Comparison of ENCODE assay signal across 10 cellular contexts in the genomic region with DNA sequence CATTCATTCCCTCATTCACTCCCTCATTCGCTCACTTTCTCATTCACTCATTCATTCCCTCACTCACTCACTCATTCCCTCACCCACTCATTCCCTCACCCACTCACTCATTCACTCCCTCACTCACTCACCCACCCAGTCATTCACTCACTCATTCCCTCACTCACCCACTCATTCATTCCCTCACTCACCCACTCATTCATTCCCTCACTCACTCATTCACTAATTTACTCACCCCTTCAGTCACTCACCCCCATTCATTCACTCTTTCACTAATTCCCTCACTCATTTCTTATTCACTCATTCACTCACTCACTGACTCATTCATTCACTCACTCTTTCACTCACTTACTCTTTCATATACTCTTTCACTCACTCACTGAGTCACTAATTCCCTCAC.
"Had no signal": no experiment of that assay in that cellular context is flagged by ENCODE, and none has a peak within 500 bp of the region (broad histone marks: within the 10 kb centered on the region; RNA-seq: fewer than 3 reads in every experiment).

No MANE protein-coding gene starts in this region.

- H3K4me3 ChIP-seq: GM23248 had no signal

- FAIRE-seq: H54 had no signal

- H3K4me3 Mint-ChIP-seq: H9, HFFc6 had no signal

- DNase-seq: GM23248, GOT3, H9, HCEC 1CT, HFFc6, Karpas-422, KBM-7 had no signal

- H3K27ac ChIP-seq: GM23248, HL-60, KMS-11 had no signal

- H3K27ac Mint-ChIP-seq: H9, HFFc6 had no signal

- H3K9ac ChIP-seq: GM23248, KMS-11 had no signal

- H2AFZ ChIP-seq: GM23248 had no signal

- H3K4me2 ChIP-seq: KMS-11 had no signal

- H3K9me3 Mint-ChIP-seq: HFFc6 had no signal
